In genomic region chr10:17582015-17582414, GRCh38 we compare ENCODE assay signal across 24 cellular contexts.
"Had no signal": no experiment of that assay in that cellular context is flagged by ENCODE, and none has a peak within 500 bp of the region (broad histone marks: within the 10 kb centered on the region; RNA-seq: fewer than 3 reads in every experiment).

No MANE protein-coding gene starts in this region.

- H3K4me1 ChIP-seq: left ventricle myocardium inferior, pancreas, prostate gland, right lobe of liver, tibial nerve, vagina had no signal

- FAIRE-seq: pancreas had no signal

- H3K4me2 ChIP-seq: smooth muscle cell had no signal

- H3K27ac ChIP-seq: left ventricle myocardium inferior, pancreas, prostate gland, right lobe of liver, tibial nerve, vagina had no signal

- H3K9me3 ChIP-seq: left ventricle myocardium inferior, pancreas, prostate gland, right lobe of liver, tibial nerve, vagina had no signal

- ATAC-seq: natural killer cell treated with Interleukin-12 subunit alpha and Interleukin-12 subunit beta and Interleukin-15 and Interleukin-18, amount 100 ng/mL, for 72 hours; pancreas; right lobe of liver; stimulated activated memory B cell treated with anti-CD40 and anti-IgM and Interleukin-4, amounts not matched to agents 10 μg/mL and 1 μg/mL and 100 μg/mL, for 72 hours; stimulated activated naive CD8-positive, alpha-beta T cell treated with anti-CD3 and anti-CD28 coated beads, Interleukin-15, amount 100 ng/mL, for 72 hours had no signal

- DNase-seq: islet precursor cell; left ventricle myocardium inferior; mesendoderm; naive B cell; pancreas; posterior cingulate gyrus; retina; right lobe of liver; stimulated activated CD4-positive, alpha-beta T cell treated with anti-CD3 and anti-CD28 coated beads, Interleukin-1b, Interleukin-23, amount 100 ng/mL, for 48 hours; stimulated activated CD4-positive, alpha-beta T cell treated with anti-CD3 and anti-CD28 coated beads, Interleukin-2, amount 100 ng/mL, for 48 hours; stimulated activated CD4-positive, alpha-beta T cell treated with anti-CD3 and anti-CD28 coated beads, Interleukin-4, amount 100 ng/mL, for 4 hours; stimulated activated CD8-positive, alpha-beta memory T cell treated with anti-CD3 and anti-CD28 coated beads, Interleukin-4, amount 100 ng/mL, for 48 hours; stimulated activated naive CD4-positive, alpha-beta T cell treated with Interleukin-2 at 50 U/mL for 16 hours; stimulated activated naive CD8-positive, alpha-beta T cell treated with anti-CD3 and anti-CD28 coated beads, Interleukin-15, amount 100 ng/mL, for 72 hours; substantia nigra had no signal

- H3K27ac Mint-ChIP-seq: mesothelial cell of epicardium; naive B cell; natural killer cell treated with Interleukin-12 subunit alpha and Interleukin-12 subunit beta and Interleukin-15 and Interleukin-18, amount 100 ng/mL, for 72 hours; stimulated activated memory B cell treated with anti-CD40 and anti-IgM and Interleukin-4, amounts not matched to agents 10 μg/mL and 1 μg/mL and 100 μg/mL, for 72 hours; stimulated activated naive CD8-positive, alpha-beta T cell treated with anti-CD3 and anti-CD28 coated beads, Interleukin-15, amount 100 ng/mL, for 72 hours; type B pancreatic cell had no signal

- H3K4me3 ChIP-seq: left ventricle myocardium inferior, lung, pancreas, prostate gland, right lobe of liver, smooth muscle cell, tibial nerve, vagina had no signal

- H3K9me3 Mint-ChIP-seq: natural killer cell treated with Interleukin-12 subunit alpha and Interleukin-12 subunit beta and Interleukin-15 and Interleukin-18, amount 100 ng/mL, for 72 hours; stimulated activated memory B cell treated with anti-CD40 and anti-IgM and Interleukin-4, amounts not matched to agents 10 μg/mL and 1 μg/mL and 100 μg/mL, for 72 hours had no signal

- H3K27me3 ChIP-seq: pancreas, right lobe of liver, tibial nerve, vagina had no signal

- H3K27me3 Mint-ChIP-seq: stimulated activated naive CD8-positive, alpha-beta T cell treated with anti-CD3 and anti-CD28 coated beads, Interleukin-15, amount 100 ng/mL, for 72 hours; type B pancreatic cell had no signal

- H3K36me3 ChIP-seq: left ventricle myocardium inferior, pancreas, prostate gland, right lobe of liver, tibial nerve, vagina had no signal

- H3K36me3 Mint-ChIP-seq: mesothelial cell of epicardium; naive B cell; natural killer cell treated with Interleukin-12 subunit alpha and Interleukin-12 subunit beta and Interleukin-15 and Interleukin-18, amount 100 ng/mL, for 72 hours; stimulated activated memory B cell treated with anti-CD40 and anti-IgM and Interleukin-4, amounts not matched to agents 10 μg/mL and 1 μg/mL and 100 μg/mL, for 72 hours; type B pancreatic cell had no signal

- H3K4me3 Mint-ChIP-seq: mesothelial cell of epicardium; naive B cell; natural killer cell treated with Interleukin-12 subunit alpha and Interleukin-12 subunit beta and Interleukin-15 and Interleukin-18, amount 100 ng/mL, for 72 hours; stimulated activated memory B cell treated with anti-CD40 and anti-IgM and Interleukin-4, amounts not matched to agents 10 μg/mL and 1 μg/mL and 100 μg/mL, for 72 hours; stimulated activated naive CD8-positive, alpha-beta T cell treated with anti-CD3 and anti-CD28 coated beads, Interleukin-15, amount 100 ng/mL, for 72 hours; type B pancreatic cell had no signal
